10 cellular contexts compared by ENCODE assay signal in the genomic region with DNA sequence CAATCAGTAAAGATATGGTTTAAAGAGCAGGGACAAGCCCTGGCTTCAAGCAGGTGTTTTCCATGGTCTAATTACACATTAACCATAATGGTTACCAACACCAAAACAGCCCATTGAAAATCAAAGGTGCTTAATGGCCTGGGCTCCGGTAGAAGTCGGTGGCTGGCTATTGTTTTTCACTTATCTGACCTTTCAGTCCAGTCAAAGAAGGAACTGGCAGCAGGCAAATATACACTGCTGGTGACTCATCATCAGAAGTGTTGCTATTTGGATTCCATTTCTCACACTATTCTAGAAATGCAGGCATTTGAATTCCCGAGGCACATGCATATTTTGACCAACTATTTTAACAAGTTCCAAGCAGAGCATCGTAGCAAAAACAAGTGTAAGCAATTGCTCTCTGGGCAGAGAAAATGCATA. TPM values are rescaled to one million over a fixed set of nuclear protein-coding genes. Genes with fewer than 3 reads are reported as not detected.
DNase-seq lines count a peak whose midpoint lies in the region; ATAC-seq and TF ChIP-seq lines count a peak whose summit lies in the region.
"Had no signal": no experiment of that assay in that cellular context is flagged by ENCODE, and none has a peak within 500 bp of the region (broad histone marks: within the 10 kb centered on the region; RNA-seq: fewer than 3 reads in every experiment).

No MANE protein-coding gene starts in this region.

- H3F3A ChIP-seq in smooth muscle cell (ENCODE audit: low read depth), result no peaks in the 10 kb centered on the region

- H3K4me3 ChIP-seq in smooth muscle cell, result no peak overlapping the region

- H3K27ac ChIP-seq in smooth muscle cell (ENCODE audit: low read depth), result no peak overlapping the region

- no peaks in the 10 kb centered on the region for H3K4me1 Mint-ChIP-seq in activated naive CD4-positive, alpha-beta T cell treated with anti-CD3 and anti-CD28 coated beads, Interleukin-2, amount 10 ng/mL, durations not matched to agents 7 days and 5 days
- H3K4me1 Mint-ChIP-seq in effector memory CD8-positive, alpha-beta T cell (ENCODE audit: low read depth in 2 of 2), result no peaks in the 10 kb centered on the region

- no peak for TF ChIP-seq CTCF in smooth muscle cell (IDR thresholded peaks at IDR 0.05; ENCODE audit: borderline replicate concordance, insufficient read depth, poor library complexity, severe bottlenecking)

- 25% methylated on average over 4 of the region's 4 CpGs for WGBS in smooth muscle cell (ENCODE audit: low lambda C conversion rate)

- H3K79me2 ChIP-seq in smooth muscle cell (ENCODE audit: low read depth), result no peaks in the 10 kb centered on the region

- H3K9me3 Mint-ChIP-seq in activated naive CD4-positive, alpha-beta T cell treated with anti-CD3 and anti-CD28 coated beads, Interleukin-2, amount 10 ng/mL, durations not matched to agents 7 days and 5 days, result no peaks in the 10 kb centered on the region
- peaks cover 0 to 2% of the 10 kb centered on the region in 2 donors for H3K9me3 Mint-ChIP-seq in effector memory CD8-positive, alpha-beta T cell
- H3K9me3 Mint-ChIP-seq: T-helper 2 cell treated with Interferon-gamma antibody and Interleukin-4, amounts not matched to agents 5 μg/mL and 100 μg/mL, for 36 hours had no signal

- H3K4me3 Mint-ChIP-seq in activated naive CD4-positive, alpha-beta T cell treated with anti-CD3 and anti-CD28 coated beads, Interleukin-2, amount 10 ng/mL, durations not matched to agents 7 days and 5 days, result no peak overlapping the region
- H3K4me3 Mint-ChIP-seq in effector memory CD8-positive, alpha-beta T cell, result no peak overlapping the region
- H3K4me3 Mint-ChIP-seq: T-helper 2 cell treated with Interferon-gamma antibody and Interleukin-4, amounts not matched to agents 5 μg/mL and 100 μg/mL, for 36 hours had no signal

- no peaks in the 10 kb centered on the region for H3K36me3 Mint-ChIP-seq in activated naive CD4-positive, alpha-beta T cell treated with anti-CD3 and anti-CD28 coated beads, Interleukin-2, amount 10 ng/mL, durations not matched to agents 7 days and 5 days
- H3K36me3 Mint-ChIP-seq in effector memory CD8-positive, alpha-beta T cell (ENCODE audit: insufficient read depth), result no peaks in the 10 kb centered on the region

- ATAC-seq in GM19452 (IDR thresholded peaks at IDR 0.05; ENCODE audit: unreplicated experiment) (peak; percentile 87), HG03442 (IDR thresholded peaks at IDR 0.05; ENCODE audit: unreplicated experiment) (peak; percentile 83)
- ATAC-seq in effector memory CD8-positive, alpha-beta T cell (replicated peaks), result no peak
- ATAC-seq: esophagus mucosa had no signal

- no peaks in the 10 kb centered on the region for H3K9me3 ChIP-seq in smooth muscle cell (replicated peaks; ENCODE audit: low read depth)

- no peaks in the 10 kb centered on the region for H4K20me1 ChIP-seq in smooth muscle cell (ENCODE audit: low read depth)

- H3K36me3 ChIP-seq in smooth muscle cell (ENCODE audit: low read depth), result no peaks in the 10 kb centered on the region

- H3K9ac ChIP-seq in smooth muscle cell (ENCODE audit: low read depth), result no peak overlapping the region

- CTCF ChIA-PET in activated naive CD4-positive, alpha-beta T cell treated with anti-CD3 and anti-CD28 coated beads, Interleukin-2, amount 10 ng/mL, durations not matched to agents 7 days and 5 days (lab: Charles Lee), result no interaction called here

- DNase-seq in fibroblast of peridontal ligament (ENCODE audit: extremely low read depth) (peak; percentile 13), smooth muscle cell (lab: John Stamatoyannopoulos, UW; ENCODE audit: unreplicated experiment) (no peak), DMS153 (lab: John Stamatoyannopoulos, UW) (no peak), NCI-H187 (lab: John Stamatoyannopoulos, UW) (no peak)
- no peak for DNase-seq in activated naive CD4-positive, alpha-beta T cell treated with anti-CD3 and anti-CD28 coated beads, Interleukin-2, amount 10 ng/mL, durations not matched to agents 7 days and 5 days
- no peak for DNase-seq in effector memory CD8-positive, alpha-beta T cell

- H2AFZ ChIP-seq in smooth muscle cell (ENCODE audit: low read depth), result no peak overlapping the region

- peaks cover 6% of the 10 kb centered on the region for H3K27me3 ChIP-seq in smooth muscle cell (ENCODE audit: low read depth)

- H3K27ac Mint-ChIP-seq in activated naive CD4-positive, alpha-beta T cell treated with anti-CD3 and anti-CD28 coated beads, Interleukin-2, amount 10 ng/mL, durations not matched to agents 7 days and 5 days, result no peak overlapping the region
- no peak overlapping the region for H3K27ac Mint-ChIP-seq in effector memory CD8-positive, alpha-beta T cell
- H3K27ac Mint-ChIP-seq: T-helper 2 cell treated with Interferon-gamma antibody and Interleukin-4, amounts not matched to agents 5 μg/mL and 100 μg/mL, for 36 hours had no signal

- peak overlapping the region; percentile 2 for H3K4me2 ChIP-seq in smooth muscle cell

- no peaks in the 10 kb centered on the region for H3K4me1 ChIP-seq in smooth muscle cell (ENCODE audit: low read depth)

- H3K27me3 Mint-ChIP-seq in activated naive CD4-positive, alpha-beta T cell treated with anti-CD3 and anti-CD28 coated beads, Interleukin-2, amount 10 ng/mL, durations not matched to agents 7 days and 5 days, result peaks cover 7% of the 10 kb centered on the region
- H3K27me3 Mint-ChIP-seq in effector memory CD8-positive, alpha-beta T cell, result peaks cover 6 to 17% of the 10 kb centered on the region in 2 donors

RNA-seq across cellular contexts. Expression of gene GABRP, which starts 26.3 kb away (rescaled TPM):
- total RNA-seq in smooth muscle cell, result 28.7 and 52.8 TPM in 2 replicates
- polyA plus RNA-seq in smooth muscle cell, result 4.1 and 56.0 TPM in 2 replicates
